Comparison of ENCODE assay signal across 11 cellular contexts in the genomic region with DNA sequence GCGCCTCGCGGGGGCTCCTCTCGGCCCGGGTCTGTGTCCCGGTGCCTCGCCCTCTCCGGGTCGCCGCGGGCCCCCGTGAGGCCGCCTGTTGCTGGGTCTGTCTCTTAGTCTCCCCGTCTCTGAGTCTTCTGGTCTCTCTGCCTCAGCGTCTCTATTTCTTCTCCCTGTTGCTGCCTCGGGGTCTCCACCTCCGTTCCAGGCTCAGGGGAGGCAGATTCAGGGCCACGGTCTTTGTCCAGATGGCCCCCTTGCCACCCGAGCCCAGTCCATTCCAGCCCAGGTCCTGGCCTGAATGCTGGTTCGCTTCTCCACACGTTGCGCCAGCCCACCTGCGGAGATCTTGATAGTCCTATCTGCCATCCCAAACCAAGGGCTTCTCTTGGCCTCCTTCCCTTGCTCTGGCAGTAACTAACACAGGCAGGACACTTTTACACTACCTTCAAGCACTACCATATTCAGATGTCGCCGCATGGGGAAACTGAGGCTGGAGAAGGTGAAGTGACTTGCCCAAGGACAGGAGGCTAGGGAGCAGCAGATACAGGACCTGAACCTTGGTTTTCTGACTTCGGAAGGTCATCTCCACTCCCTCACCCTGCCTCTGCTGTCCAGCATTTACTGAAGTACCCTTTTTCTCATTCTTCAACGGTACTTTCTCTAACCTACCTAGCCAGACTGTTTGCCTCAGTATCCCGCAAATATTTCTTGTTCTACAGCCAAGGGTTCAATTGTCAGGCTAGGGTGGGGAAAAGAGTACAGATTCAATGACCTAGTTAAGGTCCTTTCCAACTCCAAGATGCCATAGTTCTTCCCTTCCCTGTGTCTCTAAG. TPM values are rescaled to one million over a fixed set of nuclear protein-coding genes. Genes with fewer than 3 reads are reported as not detected.
DNase-seq lines count a peak whose midpoint lies in the region; ATAC-seq and TF ChIP-seq lines count a peak whose summit lies in the region.
"Had no signal": no experiment of that assay in that cellular context is flagged by ENCODE, and none has a peak within 500 bp of the region (broad histone marks: within the 10 kb centered on the region; RNA-seq: fewer than 3 reads in every experiment).

No MANE protein-coding gene starts in this region.

- H3K4me1 Mint-ChIP-seq in activated CD4-positive, alpha-beta T cell treated with anti-CD3 and anti-CD28 coated beads, Interleukin-2, amount 10 ng/mL, durations not matched to agents 24 days and 14 days, result peaks cover 13% of the 10 kb centered on the region
- H3K4me1 Mint-ChIP-seq in activated T-helper 17 cell treated with anti-CD3 and anti-CD28 coated beads, Interleukin-2, amount 50 U/mL, for 72 hours, result peaks cover 11% of the 10 kb centered on the region
- H3K4me1 Mint-ChIP-seq in stimulated activated memory B cell treated with anti-CD40 and anti-IgM and Interleukin-4, amounts not matched to agents 10 μg/mL and 1 μg/mL and 100 μg/mL, for 72 hours, result peaks cover 16% of the 10 kb centered on the region

- H3K4me3 ChIP-seq in iPS-18a (ENCODE audit: low read length), result peak overlapping the region; percentile 75

- peak overlapping the region; percentile 56 for H3K27ac Mint-ChIP-seq in activated CD4-positive, alpha-beta T cell treated with anti-CD3 and anti-CD28 coated beads, Interleukin-2, amount 10 ng/mL, durations not matched to agents 24 days and 14 days
- H3K27ac Mint-ChIP-seq in activated T-helper 17 cell treated with anti-CD3 and anti-CD28 coated beads, Interleukin-2, amount 50 U/mL, for 72 hours, result no peak overlapping the region
- H3K27ac Mint-ChIP-seq in stimulated activated memory B cell treated with anti-CD40 and anti-IgM and Interleukin-4, amounts not matched to agents 10 μg/mL and 1 μg/mL and 100 μg/mL, for 72 hours, result peak overlapping the region; percentile 50

- no peak overlapping the region for H3K27ac ChIP-seq in iPS-18a (ENCODE audit: low read length)
- H3K27ac ChIP-seq: epithelial cell of prostate had no signal

- H3K4me3 Mint-ChIP-seq in activated CD4-positive, alpha-beta T cell treated with anti-CD3 and anti-CD28 coated beads, Interleukin-2, amount 10 ng/mL, durations not matched to agents 24 days and 14 days, result peak overlapping the region; percentile 82
- peak overlapping the region; percentile 79 for H3K4me3 Mint-ChIP-seq in activated T-helper 17 cell treated with anti-CD3 and anti-CD28 coated beads, Interleukin-2, amount 50 U/mL, for 72 hours
- peak overlapping the region; percentile 88 for H3K4me3 Mint-ChIP-seq in stimulated activated memory B cell treated with anti-CD40 and anti-IgM and Interleukin-4, amounts not matched to agents 10 μg/mL and 1 μg/mL and 100 μg/mL, for 72 hours

- H3K9me3 ChIP-seq in iPS-18a (ENCODE audit: control insufficient read depth, low read depth, low read length), result no peaks in the 10 kb centered on the region

- peaks cover 64% of the 10 kb centered on the region for H3K27me3 Mint-ChIP-seq in activated CD4-positive, alpha-beta T cell treated with anti-CD3 and anti-CD28 coated beads, Interleukin-2, amount 10 ng/mL, durations not matched to agents 24 days and 14 days
- H3K27me3 Mint-ChIP-seq in activated T-helper 17 cell treated with anti-CD3 and anti-CD28 coated beads, Interleukin-2, amount 50 U/mL, for 72 hours, result peaks cover 57% of the 10 kb centered on the region
- H3K27me3 Mint-ChIP-seq in stimulated activated memory B cell treated with anti-CD40 and anti-IgM and Interleukin-4, amounts not matched to agents 10 μg/mL and 1 μg/mL and 100 μg/mL, for 72 hours, result peaks cover 76% of the 10 kb centered on the region

- DNase-seq in activated CD4-positive, alpha-beta T cell treated with anti-CD3 and anti-CD28 coated beads, Interleukin-2, amount 10 ng/mL, durations not matched to agents 24 days and 14 days, result no peak
- DNase-seq in activated CD4-positive, alpha-beta T cell treated with anti-CD3 and anti-CD28 coated beads, Interleukin-2, amount 50 U/mL, for 48 hours, result no peak
- no peak for DNase-seq in effector CD4-positive, alpha-beta T cell
- DNase-seq: activated CD4-positive, alpha-beta T cell treated with anti-CD3 and anti-CD28 coated beads, Interleukin-2, amount 50 U/mL, for 1 hour; NCI-H2107 had no signal

- no peaks in the 10 kb centered on the region for H3K9me3 Mint-ChIP-seq in activated CD4-positive, alpha-beta T cell treated with anti-CD3 and anti-CD28 coated beads, Interleukin-2, amount 10 ng/mL, durations not matched to agents 24 days and 14 days
- no peaks in the 10 kb centered on the region for H3K9me3 Mint-ChIP-seq in activated T-helper 17 cell treated with anti-CD3 and anti-CD28 coated beads, Interleukin-2, amount 50 U/mL, for 72 hours
- H3K9me3 Mint-ChIP-seq in stimulated activated memory B cell treated with anti-CD40 and anti-IgM and Interleukin-4, amounts not matched to agents 10 μg/mL and 1 μg/mL and 100 μg/mL, for 72 hours, result no peaks in the 10 kb centered on the region

- no peak for TF ChIP-seq POLR2A in GM18505 (IDR thresholded peaks at IDR 0.05; ENCODE audit: borderline replicate concordance, extremely low read depth, insufficient read depth, insufficient read length)

- H3K9ac ChIP-seq in iPS-18a (ENCODE audit: low read length), result peak overlapping the region; percentile 67

- H3K36me3 ChIP-seq in iPS-18a (ENCODE audit: control insufficient read depth, low read depth, low read length), result no peaks in the 10 kb centered on the region

- peaks cover 34% of the 10 kb centered on the region for H3K4me1 ChIP-seq in iPS-18a (ENCODE audit: control insufficient read depth, low read depth, low read length)

- peaks cover 7% of the 10 kb centered on the region for H3K27me3 ChIP-seq in iPS-18a (ENCODE audit: control insufficient read depth, insufficient read depth, low read length)

- ATAC-seq in activated T-helper 17 cell treated with anti-CD3 and anti-CD28 coated beads, Interleukin-2, amount 50 U/mL, for 72 hours (replicated peaks), result no peak
- no peak for ATAC-seq in stimulated activated memory B cell treated with anti-CD40 and anti-IgM and Interleukin-4, amounts not matched to agents 10 μg/mL and 1 μg/mL and 100 μg/mL, for 72 hours
- ATAC-seq in GM18867 (IDR thresholded peaks at IDR 0.05; ENCODE audit: unreplicated experiment) (no peak), GM18505 (IDR thresholded peaks at IDR 0.05; ENCODE audit: unreplicated experiment) (no peak)

- intact Hi-C loops in activated CD4-positive, alpha-beta T cell treated with anti-CD3 and anti-CD28 coated beads, Interleukin-2, amount 10 ng/mL, durations not matched to agents 24 days and 14 days (cut with micrococcal nuclease), result no loop called here

- H3K36me3 Mint-ChIP-seq in activated CD4-positive, alpha-beta T cell treated with anti-CD3 and anti-CD28 coated beads, Interleukin-2, amount 10 ng/mL, durations not matched to agents 24 days and 14 days (ENCODE audit: low read depth), result no peaks in the 10 kb centered on the region
- H3K36me3 Mint-ChIP-seq in activated T-helper 17 cell treated with anti-CD3 and anti-CD28 coated beads, Interleukin-2, amount 50 U/mL, for 72 hours (ENCODE audit: low read depth), result peaks cover 5% of the 10 kb centered on the region
- H3K36me3 Mint-ChIP-seq in stimulated activated memory B cell treated with anti-CD40 and anti-IgM and Interleukin-4, amounts not matched to agents 10 μg/mL and 1 μg/mL and 100 μg/mL, for 72 hours, result peaks cover 4% of the 10 kb centered on the region

RNA-seq across cellular contexts. Expression of a gene that starts 0.6 kb away (rescaled TPM):
- 0.19 and 0.26 TPM in 2 replicates for total RNA-seq in activated CD4-positive, alpha-beta T cell treated with anti-CD3 and anti-CD28 coated beads, Interleukin-2, amount 10 ng/mL, durations not matched to agents 24 days and 14 days
- under 1 TPM; 0.15 to 0.66 TPM for total RNA-seq in activated T-helper 17 cell treated with anti-CD3 and anti-CD28 coated beads, Interleukin-2, amount 50 U/mL, for 72 hours

RNA-seq across cellular contexts. Expression of a gene that starts 45.6 kb away (rescaled TPM):
- total RNA-seq in activated CD4-positive, alpha-beta T cell treated with anti-CD3 and anti-CD28 coated beads, Interleukin-2, amount 10 ng/mL, durations not matched to agents 24 days and 14 days, result not detected in 2 replicates
- total RNA-seq in activated T-helper 17 cell treated with anti-CD3 and anti-CD28 coated beads, Interleukin-2, amount 50 U/mL, for 72 hours, result not detected
